31 cellular contexts compared by ENCODE assay signal in genomic region chr12:53843545-53843944, GRCh38.
"Had no signal": no experiment of that assay in that cellular context is flagged by ENCODE, and none has a peak within 500 bp of the region (broad histone marks: within the 10 kb centered on the region; RNA-seq: fewer than 3 reads in every experiment).

No MANE protein-coding gene starts in this region.

- H3K36me3 ChIP-seq: ascending aorta, cardiac muscle cell had no signal

- H3K9me3 ChIP-seq: ascending aorta had no signal

- H3K27me3 ChIP-seq: ascending aorta had no signal

- DNase-seq: activated B cell treated with CpG ODN at 0.5 μM for 24 hours; activated CD4-positive, alpha-beta memory T cell treated with anti-CD3 and anti-CD28 coated beads for 36 hours; activated CD4-positive, alpha-beta T cell treated with anti-CD3 and anti-CD28 coated beads for 4 hours; activated CD4-positive, alpha-beta T cell treated with anti-CD3 and anti-CD28 coated beads, Interleukin-2, amount 10 ng/mL, durations not matched to agents 24 days and 14 days; activated CD4-positive, alpha-beta T cell treated with anti-CD3 and anti-CD28 coated beads, Interleukin-2, amount 50 U/mL, for 1 hour; activated CD4-positive, alpha-beta T cell treated with anti-CD3 and anti-CD28 coated beads, Interleukin-2, amount 50 U/mL, for 4 hours; activated CD4-positive, CD25-positive, alpha-beta regulatory T cell treated with anti-CD3 and anti-CD28 coated beads, Interleukin-2, amount 50 U/mL, for 72 hours; activated CD8-positive, alpha-beta memory T cell treated with anti-CD3 and anti-CD28 coated beads, Interleukin-2, amount 50 U/mL, for 4 hours; activated CD8-positive, alpha-beta T cell treated with anti-CD3 and anti-CD28 coated beads for 36 hours; activated effector memory CD4-positive, alpha-beta T cell treated with anti-CD3 and anti-CD28 coated beads, Interleukin-2, amount 50 U/mL, for 16 hours; activated gamma-delta T cell treated with Interleukin-2 at 50 U/mL for 16 hours; activated naive CD4-positive, alpha-beta T cell; activated naive CD4-positive, alpha-beta T cell treated with anti-CD3 and anti-CD28 coated beads for 36 hours; activated naive CD4-positive, alpha-beta T cell treated with anti-CD3 and anti-CD28 coated beads, Interleukin-2, amount 50 U/mL, for 16 hours; activated naive CD8-positive, alpha-beta T cell treated with anti-CD3 and anti-CD28 coated beads for 36 hours; activated T-cell treated with anti-CD3 and anti-CD28 coated beads for 4 hours; activated T-cell treated with anti-CD3 and anti-CD28 coated beads, Interleukin-2, amount 50 U/mL, for 1 hour; activated T-cell treated with anti-CD3 and anti-CD28 coated beads, Interleukin-2, amount 50 U/mL, for 4 hours; activated T-cell treated with anti-CD3 and anti-CD28 coated beads, Interleukin-2, amount 50 U/mL, for 72 hours; amygdala; anterior cingulate cortex; caudate nucleus; cerebellar nuclear complex; T-helper 1 cell; T-helper 2 cell; T-helper 9 cell had no signal

- H3K4me3 ChIP-seq: ascending aorta, cardiac muscle cell had no signal

- H3K4me1 ChIP-seq: ascending aorta had no signal

- ATAC-seq: activated CD8-positive, alpha-beta T cell treated with anti-CD3 and anti-CD28 coated beads for 36 hours; activated naive CD4-positive, alpha-beta T cell treated with anti-CD3 and anti-CD28 coated beads, Interleukin-2, amount 50 U/mL, for 72 hours; activated T-cell treated with anti-CD3 and anti-CD28 coated beads, Interleukin-2, amount 50 U/mL, for 4 hours; activated T-cell treated with anti-CD3 and anti-CD28 coated beads, Interleukin-2, amount 50 U/mL, for 72 hours; activated T-helper 17 cell treated with anti-CD3 and anti-CD28 coated beads, Interleukin-2, amount 50 U/mL, for 72 hours had no signal

- H3K27ac ChIP-seq: ascending aorta, cardiac muscle cell, VCaP had no signal
